13 cellular contexts compared by ENCODE assay signal in genomic region chr12:105358789-105359188, GRCh38. TPM values are rescaled to one million over a fixed set of nuclear protein-coding genes. Genes with fewer than 3 reads are reported as not detected.
DNase-seq lines count a peak whose midpoint lies in the region; ATAC-seq and TF ChIP-seq lines count a peak whose summit lies in the region.
"Had no signal": no experiment of that assay in that cellular context is flagged by ENCODE, and none has a peak within 500 bp of the region (broad histone marks: within the 10 kb centered on the region; RNA-seq: fewer than 3 reads in every experiment).

No MANE protein-coding gene starts in this region.

- H3K36me3 Mint-ChIP-seq in naive thymus-derived CD4-positive, alpha-beta T cell = peaks cover 0 to 33% (median 0%) of the 10 kb centered on the region in 5 donors

- TF ChIP-seq POLR2A in NB4 (IDR thresholded peaks at IDR 0.05; ENCODE audit: extremely low read depth, insufficient read length) = no peak
- no peak for TF ChIP-seq POLR2A in esophagus squamous epithelium (IDR thresholded peaks at IDR 0.05)

- H3K27me3 Mint-ChIP-seq in naive thymus-derived CD4-positive, alpha-beta T cell = no peaks in the 10 kb centered on the region
- H3K27me3 Mint-ChIP-seq: activated CD4-positive, alpha-beta T cell treated with anti-CD3 and anti-CD28 coated beads, Interleukin-2, amount 10 ng/mL, durations not matched to agents 7 days and 5 days had no signal

- peaks cover 0 to 1% (median 0%) of the 10 kb centered on the region in 11 donors for H3K9me3 Mint-ChIP-seq in naive thymus-derived CD4-positive, alpha-beta T cell
- H3K9me3 Mint-ChIP-seq: activated CD4-positive, alpha-beta T cell treated with anti-CD3 and anti-CD28 coated beads, Interleukin-2, amount 10 ng/mL, durations not matched to agents 7 days and 5 days had no signal

- intact Hi-C loops in naive thymus-derived CD4-positive, alpha-beta T cell (cut with micrococcal nuclease) = no loop called here
- intact Hi-C loops in esophagus squamous epithelium (cut with DNase I) = no loop called here

- CTCF ChIA-PET in naive thymus-derived CD4-positive, alpha-beta T cell (lab: Charles Lee) = no interaction called here

- DNase-seq in NB4 (ENCODE audit: low read depth) = peak; percentile 18
- DNase-seq in naive thymus-derived CD4-positive, alpha-beta T cell = no peak
- DNase-seq in esophagus squamous epithelium (lab: John Stamatoyannopoulos, UW) = no peak
- no peak for DNase-seq in activated T-cell treated with anti-CD3 and anti-CD28 coated beads, Interleukin-2, amount 50 U/mL, for 48 hours
- DNase-seq: activated CD4-positive, alpha-beta T cell treated with anti-CD3 and anti-CD28 coated beads, Interleukin-2, amount 10 ng/mL, durations not matched to agents 7 days and 5 days; DMS79; NCI-H1694; stimulated activated CD4-positive, alpha-beta T cell treated with anti-CD3 and anti-CD28 coated beads, Interleukin-1b, Interleukin-23, amount 100 ng/mL, for 48 hours had no signal

- no peaks in the 10 kb centered on the region for H3K36me3 ChIP-seq in naive thymus-derived CD4-positive, alpha-beta T cell (ENCODE audit: control insufficient read depth in 2 of 3, insufficient read depth in 3 of 3, low read length in 3 of 3)
- H3K36me3 ChIP-seq in esophagus squamous epithelium = no peaks in the 10 kb centered on the region

- H3K4me3 ChIP-seq in NB4 (ENCODE audit: low read depth, low read length) (no peak overlapping the region), esophagus squamous epithelium (no peak overlapping the region)
- no peak overlapping the region for H3K4me3 ChIP-seq in naive thymus-derived CD4-positive, alpha-beta T cell (ENCODE audit: low read length)

- no peak for TF ChIP-seq CTCF in NB4 (IDR thresholded peaks at IDR 0.05; ENCODE audit: low read depth, low read length)
- no peak for TF ChIP-seq CTCF in esophagus squamous epithelium (IDR thresholded peaks at IDR 0.05)

- 88 to 89% methylated on average over 7 of the region's 7 CpGs for WGBS in esophagus squamous epithelium, 2 donors

- peaks cover 0 to 37% (median 8%) of the 10 kb centered on the region in 7 donors for H3K4me1 Mint-ChIP-seq in naive thymus-derived CD4-positive, alpha-beta T cell

- H3K27ac Mint-ChIP-seq in naive thymus-derived CD4-positive, alpha-beta T cell = peak overlapping the region in 1 of 9 donors; percentile 33
- H3K27ac Mint-ChIP-seq: activated CD4-positive, alpha-beta T cell treated with anti-CD3 and anti-CD28 coated beads, Interleukin-2, amount 10 ng/mL, durations not matched to agents 7 days and 5 days had no signal

- ATAC-seq in GM18907 (IDR thresholded peaks at IDR 0.05; ENCODE audit: unreplicated experiment) = peak; percentile 52
- peak; percentile 46 for ATAC-seq in GM21825 (IDR thresholded peaks at IDR 0.05; ENCODE audit: unreplicated experiment)
- ATAC-seq in naive thymus-derived CD4-positive, alpha-beta T cell = peak; percentile 59
- ATAC-seq in HG02840 (IDR thresholded peaks at IDR 0.05; ENCODE audit: low FRiP score, unreplicated experiment) = no peak

- no peak overlapping the region for H3K4me3 Mint-ChIP-seq in naive thymus-derived CD4-positive, alpha-beta T cell
- H3K4me3 Mint-ChIP-seq: activated CD4-positive, alpha-beta T cell treated with anti-CD3 and anti-CD28 coated beads, Interleukin-2, amount 10 ng/mL, durations not matched to agents 7 days and 5 days; neural crest cell had no signal

- no peaks in the 10 kb centered on the region for H3K9me3 ChIP-seq in naive thymus-derived CD4-positive, alpha-beta T cell (ENCODE audit: control insufficient read depth in 2 of 3, low read length in 3 of 3)
- H3K9me3 ChIP-seq in esophagus squamous epithelium = no peaks in the 10 kb centered on the region

- H3K27me3 ChIP-seq in naive thymus-derived CD4-positive, alpha-beta T cell (ENCODE audit: control insufficient read depth in 2 of 2, insufficient read depth in 2 of 2, low read length in 2 of 2) = no peaks in the 10 kb centered on the region
- no peaks in the 10 kb centered on the region for H3K27me3 ChIP-seq in esophagus squamous epithelium

- no peak overlapping the region for H3K27ac ChIP-seq in naive thymus-derived CD4-positive, alpha-beta T cell (ENCODE audit: low read depth, low read length)
- H3K27ac ChIP-seq in esophagus squamous epithelium = no peak overlapping the region
- H3K27ac ChIP-seq: epithelial cell of prostate had no signal

- POLR2A ChIA-PET in naive thymus-derived CD4-positive, alpha-beta T cell (lab: Charles Lee) = no interaction called here

- H3K4me1 ChIP-seq in naive thymus-derived CD4-positive, alpha-beta T cell (ENCODE audit: control insufficient read depth in 2 of 2, insufficient read depth in 2 of 2, low read length in 2 of 2) = peaks cover 0 to 5% of the 10 kb centered on the region in 2 donors
- no peaks in the 10 kb centered on the region for H3K4me1 ChIP-seq in esophagus squamous epithelium

RNA-seq across cellular contexts. Expression of gene C12orf75, which starts 28.3 kb away (rescaled TPM):
- 100 to 1,000 TPM in 1 of 5 experiments, 10 to 100 TPM in 2, 1 to 10 TPM in 2; 5.5 to 146 (median 13.0) TPM for total RNA-seq in naive thymus-derived CD4-positive, alpha-beta T cell
- 10 to 100 TPM; 23.3 to 29.1 TPM for polyA plus RNA-seq in naive thymus-derived CD4-positive, alpha-beta T cell
- total RNA-seq in esophagus squamous epithelium = 10 to 100 TPM in 3 of 4 donors, 1 to 10 TPM in 1; 8.5 to 56.3 (median 13.7) TPM
